ENCODE assay signal across 27 cellular contexts in genomic region chr1:229354226-229354625, GRCh38.
"Had no signal": no experiment of that assay in that cellular context is flagged by ENCODE, and none has a peak within 500 bp of the region (broad histone marks: within the 10 kb centered on the region; RNA-seq: fewer than 3 reads in every experiment).

No MANE protein-coding gene starts in this region.

- DNase-seq: activated CD4-positive, alpha-beta memory T cell treated with anti-CD3 and anti-CD28 coated beads, Interleukin-2, amount 10 ng/mL, durations not matched to agents 7 days and 5 days; activated CD4-positive, alpha-beta T cell treated with anti-CD3 and anti-CD28 coated beads for 1 hour; activated CD4-positive, alpha-beta T cell treated with anti-CD3 and anti-CD28 coated beads for 4 hours; activated CD4-positive, alpha-beta T cell treated with anti-CD3 and anti-CD28 coated beads, Interleukin-2, amount 10 ng/mL, durations not matched to agents 7 days and 5 days; activated CD4-positive, alpha-beta T cell treated with anti-CD3 and anti-CD28 coated beads, Interleukin-2, amount 50 U/mL, for 4 hours; activated CD8-positive, alpha-beta memory T cell treated with anti-CD3 and anti-CD28 coated beads, Interleukin-2, amount 50 U/mL, for 48 hours; activated gamma-delta T cell; activated naive CD4-positive, alpha-beta T cell; activated naive CD4-positive, alpha-beta T cell treated with anti-CD3 and anti-CD28 coated beads, Interleukin-2, amount 10 ng/mL, durations not matched to agents 7 days and 5 days; activated naive CD8-positive, alpha-beta T cell treated with anti-CD3 and anti-CD28 coated beads, Interleukin-2, amount 10 ng/mL, durations not matched to agents 7 days and 5 days; activated T-cell treated with anti-CD3 and anti-CD28 coated beads for 4 hours; activated T-cell treated with anti-CD3 and anti-CD28 coated beads, Interleukin-2, amount 50 U/mL, for 24 hours; activated T-cell treated with anti-CD3 and anti-CD28 coated beads, Interleukin-2, amount 50 U/mL, for 72 hours; central memory CD4-positive, alpha-beta T cell; cerebellar nuclear complex; colonic mucosa; effector memory CD8-positive, alpha-beta T cell; erythroblast; esophagus squamous epithelium; foreskin melanocyte; heart right ventricle; T-helper 2 cell had no signal

- H3K4me1 ChIP-seq: ascending aorta, breast epithelium, colonic mucosa, esophagus squamous epithelium, gastroesophageal sphincter, heart right ventricle had no signal

- H3K36me3 ChIP-seq: ascending aorta, breast epithelium, cardiac muscle cell, colonic mucosa, esophagus squamous epithelium, gastroesophageal sphincter, heart right ventricle had no signal

- ATAC-seq: activated naive CD4-positive, alpha-beta T cell treated with anti-CD3 and anti-CD28 coated beads, Interleukin-2, amount 50 U/mL, for 72 hours; activated T-cell treated with anti-CD3 and anti-CD28 coated beads, Interleukin-2, amount 50 U/mL, for 72 hours; effector memory CD8-positive, alpha-beta T cell; gastroesophageal sphincter; heart right ventricle had no signal

- H3K27me3 ChIP-seq: ascending aorta, cardiac muscle cell, colonic mucosa had no signal

- H3K9me3 ChIP-seq: colonic mucosa had no signal

- H3K27ac ChIP-seq: ascending aorta, breast epithelium, cardiac muscle cell, colonic mucosa, esophagus squamous epithelium, gastroesophageal sphincter, heart right ventricle had no signal

- H3K4me3 ChIP-seq: ascending aorta, breast epithelium, cardiac muscle cell, colonic mucosa, esophagus squamous epithelium, gastroesophageal sphincter, heart right ventricle had no signal
